ENCODE assay signal across 16 cellular contexts in genomic region chr3:154642066-154642619, GRCh38.
"Had no signal": no experiment of that assay in that cellular context is flagged by ENCODE, and none has a peak within 500 bp of the region (broad histone marks: within the 10 kb centered on the region; RNA-seq: fewer than 3 reads in every experiment).

No MANE protein-coding gene starts in this region.

- H3K9me3 Mint-ChIP-seq: stimulated activated naive CD8-positive, alpha-beta T cell treated with anti-CD3 and anti-CD28 coated beads, Interleukin-15, Interleukin-2, amounts not matched to agents 100 ng/mL and 50 ng/mL, for 24 hours had no signal

- H3K27me3 Mint-ChIP-seq: activated CD8-positive, alpha-beta T cell treated with anti-CD3 and anti-CD28 coated beads for 36 hours; activated naive CD8-positive, alpha-beta T cell had no signal

- H3K4me3 ChIP-seq: ovary, sigmoid colon, spleen, upper lobe of left lung had no signal

- H3K27ac Mint-ChIP-seq: activated CD8-positive, alpha-beta T cell treated with anti-CD3 and anti-CD28 coated beads for 36 hours; activated naive CD8-positive, alpha-beta T cell; stimulated activated naive CD8-positive, alpha-beta T cell treated with anti-CD3 and anti-CD28 coated beads, Interleukin-15, Interleukin-2, amounts not matched to agents 100 ng/mL and 50 ng/mL, for 24 hours had no signal

- H3K36me3 Mint-ChIP-seq: activated naive CD8-positive, alpha-beta T cell; WTC11 had no signal

- ATAC-seq: activated CD8-positive, alpha-beta T cell treated with anti-CD3 and anti-CD28 coated beads for 36 hours; esophagus mucosa; WTC11 had no signal

- DNase-seq: activated CD4-positive, alpha-beta T cell treated with anti-CD3 and anti-CD28 coated beads for 4 hours; activated CD8-positive, alpha-beta memory T cell treated with anti-CD3 and anti-CD28 coated beads, Interleukin-2, amount 50 U/mL, for 4 hours; activated CD8-positive, alpha-beta T cell treated with anti-CD3 and anti-CD28 coated beads for 36 hours; activated gamma-delta T cell; activated T-cell treated with anti-CD3 and anti-CD28 coated beads, Interleukin-2, amount 50 U/mL, for 48 hours; amniotic stem cell; caudate nucleus; ovary; sigmoid colon; spleen; T1000; upper lobe of left lung had no signal

- H3K4me3 Mint-ChIP-seq: activated CD8-positive, alpha-beta T cell treated with anti-CD3 and anti-CD28 coated beads for 36 hours; activated naive CD8-positive, alpha-beta T cell; stimulated activated naive CD8-positive, alpha-beta T cell treated with anti-CD3 and anti-CD28 coated beads, Interleukin-15, Interleukin-2, amounts not matched to agents 100 ng/mL and 50 ng/mL, for 24 hours; WTC11 had no signal
